Comparison of ENCODE assay signal across 34 cellular contexts in genomic region chr4:51820443-51820842, GRCh38. TPM values are rescaled to one million over a fixed set of nuclear protein-coding genes. Genes with fewer than 3 reads are reported as not detected.
DNase-seq lines count a peak whose midpoint lies in the region; ATAC-seq, FAIRE-seq and TF ChIP-seq lines count a peak whose summit lies in the region.
"Had no signal": no experiment of that assay in that cellular context is flagged by ENCODE, and none has a peak within 500 bp of the region (broad histone marks: within the 10 kb centered on the region; RNA-seq: fewer than 3 reads in every experiment).

No MANE protein-coding gene starts in this region.

- H4K20me1 ChIP-seq in HepG2 (ENCODE audit: insufficient read depth, low read length) = no peaks in the 10 kb centered on the region
- H4K20me1 ChIP-seq in K562 (replicated peaks; ENCODE audit: control insufficient read depth, insufficient read depth, low read length) = no peaks in the 10 kb centered on the region
- no peaks in the 10 kb centered on the region for H4K20me1 ChIP-seq in H1 (replicated peaks in 1 of 2; ENCODE audit: control insufficient read depth in 1 of 2, insufficient read depth in 2 of 2, low read length in 2 of 2)
- H4K20me1 ChIP-seq: BLaER1; BLaER1 treated with 17β-estradiol and CSF1 and Interleukin-3, amounts not matched to agents 10 nM and 100 nM had no signal

- no peak overlapping the region for H3K23ac ChIP-seq in H1 (ENCODE audit: insufficient read length)

- H4K5ac ChIP-seq in H1 (ENCODE audit: insufficient read length, low read depth, low read length) = no peak overlapping the region

- H2AFZ ChIP-seq in HepG2 (ENCODE audit: low read length) (no peak overlapping the region), K562 (ENCODE audit: low read depth, low read length) (no peak overlapping the region), H1 (ENCODE audit: low read length) (no peak overlapping the region)

- H2AK5ac ChIP-seq in H1 (ENCODE audit: low read depth, low read length) = no peak overlapping the region

- no peak overlapping the region for H3K14ac ChIP-seq in H1 (ENCODE audit: insufficient read length)

- H3K79me2 ChIP-seq in HepG2 (ENCODE audit: insufficient read depth, low read length) (no peaks in the 10 kb centered on the region), K562 (ENCODE audit: control insufficient read depth, insufficient read depth, low read length) (no peaks in the 10 kb centered on the region), H1 (ENCODE audit: control insufficient read depth in 1 of 2, insufficient read depth in 2 of 2, low read length in 2 of 2) (no peaks in the 10 kb centered on the region)

- H3K9ac ChIP-seq in HepG2 (ENCODE audit: insufficient read depth, low read depth, low read length) (no peak overlapping the region), K562 (ENCODE audit: insufficient read depth in 1 of 2, low read depth in 2 of 2, low read length in 2 of 2) (no peak overlapping the region), H1 (replicated peaks in 1 of 4; ENCODE audit: extremely low read depth in 1 of 4, low read depth in 3 of 4, low read length in 3 of 4) (no peak overlapping the region)
- H3K9ac ChIP-seq: BLaER1; BLaER1 treated with 17β-estradiol and CSF1 and Interleukin-3, amounts not matched to agents 10 nM and 100 nM had no signal

- intact Hi-C loops in HepG2 (cut with micrococcal nuclease; ENCODE audit: unreplicated experiment) (no loop called here), right lobe of liver (cut with DNase I) (no loop called here), K562 (cut with micrococcal nuclease) (no loop called here)

- no peak overlapping the region for H3K18ac ChIP-seq in H1 (ENCODE audit: extremely low read depth, low read length)

- no peak for TF ChIP-seq POLR2A in HepG2 (IDR thresholded peaks at IDR 0.05; ENCODE audit: insufficient read depth in 1 of 2, low read depth in 2 of 2, low read length in 2 of 2)
- no peak for TF ChIP-seq POLR2A in right lobe of liver (IDR thresholded peaks at IDR 0.05)
- no peak for TF ChIP-seq POLR2A in A549 (IDR thresholded peaks at IDR 0.05; ENCODE audit: low read length)
- no peak for TF ChIP-seq POLR2A in K562 (conservative IDR thresholded peaks at IDR 0.05)
- no peak for TF ChIP-seq POLR2A in H1 (IDR thresholded peaks at IDR 0.05; ENCODE audit: control extremely low read depth in 1 of 2, low read depth in 2 of 2, low read length in 2 of 2)

- ATAC-seq in HepG2 (no peak), right lobe of liver (no peak), A549 (no peak), K562 (no peak), HG03571 (IDR thresholded peaks at IDR 0.05; ENCODE audit: unreplicated experiment) (no peak)
- ATAC-seq: CD8-positive, alpha-beta T cell had no signal

- 40% methylated on average over 3 of the region's 3 CpGs for WGBS in HepG2 (ENCODE audit: low lambda C conversion rate)
- 64% methylated on average over 3 of the region's 3 CpGs for WGBS in right lobe of liver (ENCODE audit: insufficient coverage, low coverage, low lambda C conversion rate, missing lambda C conversion rate)
- WGBS in A549 (ENCODE audit: missing lambda C conversion rate) = 50% methylated on average over 3 of the region's 3 CpGs
- WGBS in K562 (ENCODE audit: insufficient coverage, low coverage, missing lambda C conversion rate) = 2% methylated on average over 3 of the region's 3 CpGs
- WGBS in H1 (ENCODE audit: extremely low coverage in 1 of 2, insufficient coverage in 1 of 2, insufficient read length in 1 of 2, insufficient replicate concordance in 2 of 2, low coverage in 1 of 2, low lambda C conversion rate in 2 of 2, missing lambda C conversion rate in 1 of 2), 2 experiments = 90% methylated on average over 3 of the region's 3 CpGs; no CpG with 5 or more reads in 1 of the 2 experiments

- DNase-seq in HepG2 (ENCODE audit: low spot score) (no peak), right lobe of liver (no peak), A549 (ENCODE audit: low read depth in 1 of 2, low spot score in 1 of 2) (no peak), K562 (ENCODE audit: extremely low read depth in 1 of 4, low spot score in 3 of 4) (no peak), H1 (ENCODE audit: low read depth in 1 of 2, low spot score in 2 of 2) (no peak), cerebellum (ENCODE audit: low spot score) (no peak), inferior parietal cortex (ENCODE audit: extremely low spot score) (no peak)
- DNase-seq: 8988T; ACHN; AML-193; BE2C; C1 segment of cervical spinal cord; Caco-2; Calu3; CD4-positive, alpha-beta memory T cell; CD4-positive, alpha-beta T cell; CD4-positive, CD25-positive, alpha-beta regulatory T cell; CD8-positive, alpha-beta memory T cell; CD8-positive, alpha-beta T cell; COR-L47; DMS 273 treated with DMSO at 0.1 percent for 48 hours; DMS153; DMS53; DMS79; DMS79 treated with DMSO at 0.1 percent for 48 hours; DND-41; EL had no signal

- CTCF ChIA-PET in HepG2 (lab: Yijun Ruan, JAX; ENCODE audit: low intra/inter-chr PET ratio, low total read pairs) (no interaction called here), A549 (lab: Yijun Ruan, JAX) (interaction anchor here (1.2 kb wide), 1 partner anchor 10 kb away, joined by 3 read pairs; no protein-coding TSS in a partner anchor), K562 (lab: Yijun Ruan, JAX; ENCODE audit: low intra/inter-chr PET ratio) (no interaction called here), H1 (lab: Charles Lee; ENCODE audit: partially characterized antibody) (no interaction called here)

- no TSS peak for BruUV-seq in HepG2 (replicated peaks; lab: Mats Ljungman, UMichigan)
- no TSS peak for BruUV-seq in K562 (replicated peaks; lab: Mats Ljungman, UMichigan)

- H3K4ac ChIP-seq in H1 (replicated peaks; ENCODE audit: insufficient read length, low read depth, low read length) = no peak overlapping the region

- no peak overlapping the region for H3K56ac ChIP-seq in H1 (replicated peaks; ENCODE audit: insufficient read length, low read depth, low read length)

- in situ Hi-C loops in HepG2 (cut with HindIII; ENCODE audit: extremely low pct_ligation_motif_present, low pct_unique_long_range_greater_than_20kb) (no loop called here), K562 (cut with MboI) (no loop called here)

- H2BK12ac ChIP-seq in H1 (ENCODE audit: low read depth, low read length) = no peak overlapping the region

- H3K4me2 ChIP-seq in HepG2 (ENCODE audit: low read depth, low read length) (no peak overlapping the region), A549 (no peak overlapping the region), K562 (ENCODE audit: insufficient read depth, low read length) (no peak overlapping the region), H1 (ENCODE audit: insufficient read depth in 1 of 2, low read depth in 2 of 2, low read length in 2 of 2) (no peak overlapping the region)
- H3K4me2 ChIP-seq: BLaER1; BLaER1 treated with 17β-estradiol and CSF1 and Interleukin-3, amounts not matched to agents 10 nM and 100 nM had no signal

- POLR2A ChIA-PET in HepG2 (lab: Yijun Ruan, JAX) (no interaction called here), A549 (lab: Yijun Ruan, JAX) (no interaction called here), K562 (lab: Yijun Ruan, JAX) (no interaction called here), H1 (lab: Charles Lee; ENCODE audit: partially characterized antibody) (no interaction called here)

- H3K79me1 ChIP-seq in H1 (ENCODE audit: low read depth, low read length) = no peaks in the 10 kb centered on the region

- TF ChIP-seq CTCF in HepG2 (CRISPR knock-in tag; IDR thresholded peaks at IDR 0.05) (no peak), right lobe of liver (IDR thresholded peaks at IDR 0.05) (no peak), A549 (IDR thresholded peaks at IDR 0.05) (no peak), K562 (IDR thresholded peaks at IDR 0.05 in 2 of 3, conservative IDR thresholded peaks at IDR 0.05 in 1 of 3; ENCODE audit: insufficient read depth in 2 of 3, low read depth in 1 of 3, low read length in 3 of 3) (no peak), H1 (IDR thresholded peaks at IDR 0.05; ENCODE audit: control extremely low read depth in 1 of 3, insufficient read depth in 1 of 3, low read depth in 1 of 3, low read length in 3 of 3) (no peak)

- H3K4me1 ChIP-seq in HepG2 (ENCODE audit: insufficient read depth, low read length) = no peaks in the 10 kb centered on the region
- no peaks in the 10 kb centered on the region for H3K4me1 ChIP-seq in right lobe of liver
- H3K4me1 ChIP-seq in A549 = no peaks in the 10 kb centered on the region
- H3K4me1 ChIP-seq in K562 (replicated peaks in 1 of 2; ENCODE audit: control insufficient read depth in 2 of 2, insufficient read depth in 2 of 2, low read length in 2 of 2) = no peaks in the 10 kb centered on the region
- no peaks in the 10 kb centered on the region for H3K4me1 ChIP-seq in H1 (replicated peaks in 1 of 4; ENCODE audit: control insufficient read depth in 3 of 4, insufficient read depth in 4 of 4, low read length in 3 of 4)
- H3K4me1 ChIP-seq: BE2C; BLaER1; BLaER1 treated with 17β-estradiol and CSF1 and Interleukin-3, amounts not matched to agents 10 nM and 100 nM; Caco-2 had no signal

- no peaks in the 10 kb centered on the region for H3K9me3 ChIP-seq in HepG2 (ENCODE audit: low read length)
- peaks cover 0 to 11% (median 0%) of the 10 kb centered on the region in 4 donors for H3K9me3 ChIP-seq in right lobe of liver
- no peaks in the 10 kb centered on the region; the same call in 2 of the 3 replicates for H3K9me3 ChIP-seq in A549
- H3K9me3 ChIP-seq in K562 (replicated peaks; ENCODE audit: control insufficient read depth, insufficient read depth, low read depth, low read length) = no peaks in the 10 kb centered on the region
- H3K9me3 ChIP-seq in H1 (ENCODE audit: insufficient read depth in 2 of 2, low read depth in 1 of 2, low read length in 1 of 2) = peaks cover 22 to 24% of the 10 kb centered on the region in 2 experiments; a peak in 3 of 4 replicates
- H3K9me3 ChIP-seq: BE2C, Caco-2 had no signal

- TF ChIP-seq RAD21 in HepG2 (CRISPR knock-in tag; IDR thresholded peaks at IDR 0.05) (no peak), A549 (conservative IDR thresholded peaks at IDR 0.05 in 1 of 2, IDR thresholded peaks at IDR 0.05 in 1 of 2) (no peak), K562 (CRISPR knock-in tag; conservative IDR thresholded peaks at IDR 0.05 in 1 of 2, IDR thresholded peaks at IDR 0.05 in 1 of 2) (no peak), H1 (IDR thresholded peaks at IDR 0.05 in 1 of 2, conservative IDR thresholded peaks at IDR 0.05 in 1 of 2; ENCODE audit: low read depth in 2 of 2, low read length in 2 of 2) (no peak)

- H2BK20ac ChIP-seq in H1 (ENCODE audit: low read length) = no peak overlapping the region

- no peak overlapping the region for H4K8ac ChIP-seq in H1 (ENCODE audit: extremely low read depth, insufficient read depth, low read length)

- FAIRE-seq in HepG2 (lab: Jason Lieb, UNC) (no peak), A549 (lab: Jason Lieb, UNC) (no peak), K562 (lab: Jason Lieb, UNC) (no peak), H1 (lab: Jason Lieb, UNC) (no peak)
- FAIRE-seq: A204.1, D721Med had no signal

- no peak overlapping the region for H2BK120ac ChIP-seq in H1 (replicated peaks; ENCODE audit: low read depth, low read length)

- H3K27me3 ChIP-seq in HepG2 (ENCODE audit: control insufficient read depth in 1 of 2, insufficient read depth in 2 of 2, low read length in 2 of 2) = peaks cover 2 to 11% of the 10 kb centered on the region in 2 experiments; a peak in 3 of 5 replicates
- no peaks in the 10 kb centered on the region for H3K27me3 ChIP-seq in right lobe of liver
- H3K27me3 ChIP-seq in K562 (ENCODE audit: control insufficient read depth in 2 of 2, insufficient read depth in 2 of 2, low read length in 2 of 2) = 0 out of 5 replicates have a peak, but pooled peaks cover 0 to 3% of the 10 kb centered on the region in 2 experiments
- no peaks in the 10 kb centered on the region for H3K27me3 ChIP-seq in H1 (replicated peaks in 1 of 4; ENCODE audit: control insufficient read depth in 3 of 4, extremely low read depth in 1 of 4, insufficient read depth in 3 of 4, low read length in 3 of 4)
- H3K27me3 ChIP-seq: BE2C; BLaER1; BLaER1 treated with 17β-estradiol and CSF1 and Interleukin-3, amounts not matched to agents 10 nM and 100 nM had no signal

- no peak overlapping the region for H2BK15ac ChIP-seq in H1 (ENCODE audit: low read length)

- H3K9me1 ChIP-seq in K562 (ENCODE audit: control insufficient read depth, insufficient read depth, low read length) = no peaks in the 10 kb centered on the region

- no peaks in the 10 kb centered on the region for H3K23me2 ChIP-seq in H1 (ENCODE audit: low read depth, low read length)

- H3K4me3 ChIP-seq in HepG2 (replicated peaks in 1 of 3; ENCODE audit: insufficient read depth in 1 of 3, low read depth in 2 of 3, low read length in 3 of 3) (no peak overlapping the region), right lobe of liver (no peak overlapping the region), A549 (no peak overlapping the region), K562 (no peak overlapping the region), H1 (ENCODE audit: extremely low read depth in 1 of 4, insufficient read depth in 2 of 4, low read depth in 3 of 4, low read length in 4 of 4) (no peak overlapping the region)
- H3K4me3 ChIP-seq: BLaER1; BLaER1 treated with 17β-estradiol and CSF1 and Interleukin-3, amounts not matched to agents 10 nM and 100 nM had no signal

- H3K27ac ChIP-seq in HepG2 (ENCODE audit: extremely low read length, insufficient read depth, low read length) (no peak overlapping the region), right lobe of liver (no peak overlapping the region), A549 (no peak overlapping the region), K562 (ENCODE audit: extremely low read depth, low read depth, low read length) (no peak overlapping the region), H1 (ENCODE audit: low read depth, low read length) (no peak overlapping the region)
- H3K27ac ChIP-seq: 22Rv1; BLaER1; BLaER1 treated with 17β-estradiol and CSF1 and Interleukin-3, amounts not matched to agents 10 nM and 100 nM; C4-2B had no signal

- H2BK5ac ChIP-seq in H1 (ENCODE audit: low read depth, low read length) = no peak overlapping the region

- TF ChIP-seq EP300 in HepG2 (IDR thresholded peaks at IDR 0.05; ENCODE audit: low read depth in 2 of 2, low read length in 2 of 2) (no peak), HepG2 (CRISPR knock-in tag; IDR thresholded peaks at IDR 0.05; ENCODE audit: borderline replicate concordance) (no peak), A549 (IDR thresholded peaks at IDR 0.05) (no peak), K562 (IDR thresholded peaks at IDR 0.05; ENCODE audit: low read length) (no peak), H1 (IDR thresholded peaks at IDR 0.05; ENCODE audit: borderline replicate concordance in 1 of 2, low read depth in 2 of 2, low read length in 2 of 2) (no peak)

- H3K36me3 ChIP-seq in HepG2 (replicated peaks in 1 of 2; ENCODE audit: control insufficient read depth in 1 of 2, insufficient read depth in 2 of 2, low read length in 2 of 2) (no peaks in the 10 kb centered on the region), right lobe of liver (no peaks in the 10 kb centered on the region), K562 (ENCODE audit: control insufficient read depth, insufficient read depth, low read length) (no peaks in the 10 kb centered on the region), H1 (ENCODE audit: control insufficient read depth in 2 of 4, insufficient read depth in 4 of 4, low read length in 3 of 4) (no peaks in the 10 kb centered on the region)
- H3K36me3 ChIP-seq: BE2C; BLaER1; BLaER1 treated with 17β-estradiol and CSF1 and Interleukin-3, amounts not matched to agents 10 nM and 100 nM had no signal

- H4K91ac ChIP-seq in H1 (replicated peaks; ENCODE audit: insufficient read length, low read length) = no peak overlapping the region

RNA-seq across cellular contexts. Expression of gene DCUN1D4, which starts 22.5 kb away (rescaled TPM):
- total RNA-seq in HepG2 (2016; rRNA removed; fragmentation: Illumina TruSeq; extraction: Trizol) = 27.9 and 30.4 TPM in 2 replicates
- total RNA-seq in HepG2 (2016; cell fraction: cytosol; rRNA removed; fragmentation: Illumina TruSeq; extraction: Trizol; ENCODE audit: low read depth) = 110 and 115 TPM in 2 replicates
- total RNA-seq in HepG2 (2016; cell fraction: insoluble cytoplasmic fraction; rRNA removed; fragmentation: Illumina TruSeq; extraction: Trizol) = 30.0 and 37.0 TPM in 2 replicates
- 25.1 and 25.2 TPM in 2 replicates for total RNA-seq in HepG2 (2016; cell fraction: membrane; rRNA removed; fragmentation: Illumina TruSeq; extraction: Trizol)
- 46.0 and 48.0 TPM in 2 replicates for total RNA-seq in HepG2 (2016; cell fraction: nucleus; rRNA removed; fragmentation: Illumina TruSeq; extraction: Trizol)
- polyA plus RNA-seq in HepG2 (2011; rRNA removed) = 42.0 and 44.4 TPM in 2 replicates
- 15.7 and 17.4 TPM in 2 replicates for polyA plus RNA-seq in HepG2 (2011; cell fraction: cytosol; rRNA removed)
- 121 and 123 TPM in 2 replicates for polyA plus RNA-seq in HepG2 (2011; cell fraction: nucleus; rRNA removed)
- polyA plus RNA-seq in HepG2 (2012) = 23.0 and 28.3 TPM in 2 replicates
- polyA plus RNA-seq in HepG2 (2016; cell fraction: cytosol; fragmentation: Illumina TruSeq; extraction: Trizol; ENCODE audit: low read depth) = 1.8 and 2.0 TPM in 2 replicates
- 23.2 and 25.2 TPM in 2 replicates for polyA plus RNA-seq in HepG2 (2016; cell fraction: insoluble cytoplasmic fraction; fragmentation: Illumina TruSeq; extraction: Trizol; ENCODE audit: low read depth)
- polyA plus RNA-seq in HepG2 (2016; cell fraction: membrane; fragmentation: Illumina TruSeq; extraction: Trizol; ENCODE audit: low read depth) = 4.7 and 5.3 TPM in 2 replicates
- polyA plus RNA-seq in HepG2 (2016; cell fraction: nucleus; fragmentation: Illumina TruSeq; extraction: Trizol; ENCODE audit: insufficient read depth, low read depth) = 66.6 and 68.6 TPM in 2 replicates
- polyA minus RNA-seq in HepG2 (2011; rRNA and poly(A)+ RNA removed; ENCODE audit: low replicate concordance) = 62.2 and 76.8 TPM in 2 replicates
- polyA minus RNA-seq in HepG2 (2011; cell fraction: cytosol; rRNA and poly(A)+ RNA removed) = 23.4 and 26.8 TPM in 2 replicates
- polyA minus RNA-seq in HepG2 (2011; cell fraction: nucleus; rRNA and poly(A)+ RNA removed) = 136 and 138 TPM in 2 replicates
- 10 to 100 TPM; 22.6 to 62.4 (median 37.0) TPM for total RNA-seq in right lobe of liver
- polyA plus RNA-seq in A549 (2011; rRNA removed) = 64.8 and 65.0 TPM in 2 replicates
- polyA plus RNA-seq in A549 (2012; cell fraction: cytosol; rRNA removed) = 18.3 and 21.2 TPM in 2 replicates
- polyA plus RNA-seq in A549 (2012; cell fraction: nucleus; rRNA removed) = 28.7 and 29.3 TPM in 2 replicates
- polyA plus RNA-seq in A549 (2017; fragmentation: RNase III; extraction: RNeasy Plus Mini Kit Qiagen cat#74134 plus additional on column Dnase treatment) = 22.9 to 25.2 TPM (median 24.9 TPM) in 3 replicates
- polyA minus RNA-seq in A549 (2011; rRNA and poly(A)+ RNA removed) = 53.1 and 62.2 TPM in 2 replicates
- 80.2 and 176 TPM in 2 replicates for total RNA-seq in K562 (2011; cell fraction: chromatin; rRNA removed; ENCODE audit: low replicate concordance)
- total RNA-seq in K562 (2011; cell fraction: nucleolus; rRNA removed) = 38.9 and 51.6 TPM in 2 replicates
- 69.4 and 90.5 TPM in 2 replicates for total RNA-seq in K562 (2011; cell fraction: nucleoplasm; rRNA removed)
- 15.1 and 17.1 TPM in 2 replicates for total RNA-seq in K562 (2014; rRNA removed)
- total RNA-seq in K562 (2014; rRNA removed; fragmentation: Illumina TruSeq; extraction: Trizol) = 28.8 and 31.3 TPM in 2 replicates
- 23.0 TPM in 2 replicates for total RNA-seq in K562 (2015; rRNA removed; fragmentation: Illumina TruSeq; extraction: Trizol)
- total RNA-seq in K562 (2021) = 33.5 and 35.3 TPM in 2 replicates
- polyA plus RNA-seq in K562 (2011; rRNA removed) = 61.0 and 73.5 TPM in 2 replicates
- polyA plus RNA-seq in K562 (2011; cell fraction: cytosol; rRNA removed) = 21.4 and 24.4 TPM in 2 replicates
- polyA plus RNA-seq in K562 (2011; cell fraction: nucleus; rRNA removed) = 195 and 229 TPM in 2 replicates
- polyA plus RNA-seq in K562 (2012) = 18.7 and 19.5 TPM in 2 replicates
- 20.5 and 22.8 TPM in 2 replicates for polyA plus RNA-seq in K562 (2014; fragmentation: Illumina TruSeq; extraction: Trizol)
- polyA plus RNA-seq in K562 (2014; fragmentation: Nextera tagmentation; extraction: Ambion mirVana) = 10 to 100 TPM; 17.0 TPM
- 27.0 and 32.0 TPM in 2 replicates for polyA plus RNA-seq in K562 (2014; rRNA removed)
- polyA minus RNA-seq in K562 (2011; rRNA and poly(A)+ RNA removed) = 100 and 104 TPM in 2 replicates
- polyA minus RNA-seq in K562 (2011; cell fraction: cytosol; rRNA and poly(A)+ RNA removed) = 14.4 and 32.4 TPM in 2 replicates
- 74.2 and 101 TPM in 2 replicates for polyA minus RNA-seq in K562 (2011; cell fraction: nucleus; rRNA and poly(A)+ RNA removed)
- total RNA-seq in H1 (2021; fragmentation: NEBNext Ultra II Directional; extraction: Animal tissue kit (Norgen Biotek cat#: 25700)) = 55.9 and 57.3 TPM in 2 replicates
- polyA plus RNA-seq in H1 (2011; rRNA removed) = 19.2 and 22.9 TPM in 2 replicates
- polyA plus RNA-seq in H1 (2011; cell fraction: cytosol; rRNA removed) = 22.3 TPM
- polyA plus RNA-seq in H1 (2011; cell fraction: nucleus; rRNA removed) = 30.0 TPM
- polyA plus RNA-seq in H1 (2012, experiment 1 of 2) = 28.8 to 52.4 TPM (median 44.0 TPM) in 4 replicates
- 1.3 TPM for polyA plus RNA-seq in H1 (2012, experiment 2 of 2)
- 17.3 TPM for polyA plus RNA-seq in H1 (2013, experiment 1 of 2)
- polyA plus RNA-seq in H1 (2013, experiment 2 of 2) = 16.2 TPM
- polyA minus RNA-seq in H1 (2011; rRNA and poly(A)+ RNA removed) = 116 and 135 TPM in 2 replicates
- polyA minus RNA-seq in H1 (2011; cell fraction: cytosol; rRNA and poly(A)+ RNA removed) = 36.2 TPM
- polyA minus RNA-seq in H1 (2011; cell fraction: nucleus; rRNA and poly(A)+ RNA removed) = 114 TPM
- 91.0 TPM for total RNA-seq in cerebellum

Comparison
In these comparisons a context has a peak if more than half of its experiments do, and no peak if none do; other contexts are left out.
1. Of the 241 proteins assayed by ChIP-seq in both HepG2 and K562: peak only in HepG2: none; only in K562: none; in both: MAFF and MAFK; in neither: 239.